Comparison of ENCODE assay signal across 17 cellular contexts in the genomic region with DNA sequence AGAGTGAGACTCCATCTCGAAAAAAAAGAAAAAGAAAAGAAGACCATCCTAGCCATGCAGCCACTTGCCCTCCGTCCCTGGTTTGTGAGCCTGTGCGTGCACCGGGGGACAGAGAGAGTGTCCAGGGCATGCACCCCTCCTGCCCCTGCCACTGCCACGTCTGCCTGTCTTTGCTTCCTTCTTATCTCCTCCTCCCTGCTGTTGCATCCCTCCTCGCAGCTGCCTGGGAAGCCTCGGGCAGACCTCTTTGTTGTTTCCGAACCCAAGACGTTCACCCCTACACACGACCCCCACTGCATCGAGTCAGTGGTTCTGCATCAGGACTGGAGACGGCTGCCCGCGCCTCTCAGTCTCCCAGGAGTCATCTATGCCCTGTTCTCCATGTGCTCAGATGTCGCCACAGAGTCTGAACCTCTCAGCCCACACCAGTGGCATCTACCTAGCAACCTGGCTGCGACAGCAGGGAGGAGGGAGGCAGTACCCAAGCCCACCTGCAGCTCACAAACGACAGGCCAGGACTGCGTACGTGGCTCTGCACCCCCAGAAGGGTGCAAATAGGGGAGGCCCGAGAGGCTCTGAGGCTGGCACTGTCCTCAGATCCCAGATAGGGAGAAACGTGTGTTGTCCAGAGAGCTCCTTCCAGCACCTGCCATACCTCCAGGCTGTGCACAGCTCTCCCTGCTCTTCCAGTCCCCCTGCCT. TPM values are rescaled to one million over a fixed set of nuclear protein-coding genes. Genes with fewer than 3 reads are reported as not detected.
A peak's percentile ranks its signal among the peaks of the same experiment; 100 is the strongest.
DNase-seq lines count a peak whose midpoint lies in the region; ATAC-seq and TF ChIP-seq lines count a peak whose summit lies in the region.
"Had no signal": no experiment of that assay in that cellular context is flagged by ENCODE, and none has a peak within 500 bp of the region (broad histone marks: within the 10 kb centered on the region; RNA-seq: fewer than 3 reads in every experiment).

No MANE protein-coding gene starts in this region.

- no peaks in the 10 kb centered on the region for H4K20me1 ChIP-seq in Karpas-422 (ENCODE audit: insufficient read depth, low read depth, low read length)

- TF ChIP-seq POLR2A in esophagus muscularis mucosa (IDR thresholded peaks at IDR 0.05; ENCODE audit: low read depth), result no peak
- no peak for TF ChIP-seq POLR2A in uterus (IDR thresholded peaks at IDR 0.05)

- no peaks in the 10 kb centered on the region for H3K79me2 ChIP-seq in Karpas-422 (ENCODE audit: low read length)

- no peaks in the 10 kb centered on the region for H3K27me3 ChIP-seq in right atrium auricular region
- H3K27me3 ChIP-seq in esophagus muscularis mucosa, result no peaks in the 10 kb centered on the region
- H3K27me3 ChIP-seq in neutrophil, result no peaks in the 10 kb centered on the region
- H3K27me3 ChIP-seq in uterus, result no peaks in the 10 kb centered on the region
- H3K27me3 ChIP-seq in Karpas-422 (ENCODE audit: low read length), result no peaks in the 10 kb centered on the region
- H3K27me3 ChIP-seq in effector memory CD4-positive, alpha-beta T cell (replicated peaks; ENCODE audit: control insufficient read depth, insufficient read depth, low read length, poor library complexity, severe bottlenecking), result no peaks in the 10 kb centered on the region
- H3K27me3 ChIP-seq: brain microvascular endothelial cell, thyroid gland had no signal

- H3K9me3 ChIP-seq in right atrium auricular region, result no peaks in the 10 kb centered on the region
- H3K9me3 ChIP-seq in esophagus muscularis mucosa, result no peaks in the 10 kb centered on the region
- no peaks in the 10 kb centered on the region for H3K9me3 ChIP-seq in neutrophil
- no peaks in the 10 kb centered on the region for H3K9me3 ChIP-seq in uterus
- no peaks in the 10 kb centered on the region for H3K9me3 ChIP-seq in Karpas-422 (ENCODE audit: low read length)
- no peaks in the 10 kb centered on the region for H3K9me3 ChIP-seq in effector memory CD4-positive, alpha-beta T cell (ENCODE audit: control insufficient read depth, low read length)
- H3K9me3 ChIP-seq: thyroid gland had no signal

- H3K4me2 ChIP-seq in Karpas-422 (ENCODE audit: low read depth, low read length, poor library complexity, severe bottlenecking), result no peak overlapping the region
- H3K4me2 ChIP-seq: PC-9 had no signal

- H3K9ac ChIP-seq in Karpas-422 (ENCODE audit: low read length), result no peak overlapping the region

- no peak for TF ChIP-seq CTCF in right atrium auricular region (IDR thresholded peaks at IDR 0.05)
- no peak for TF ChIP-seq CTCF in esophagus muscularis mucosa (IDR thresholded peaks at IDR 0.05)
- no peak for TF ChIP-seq CTCF in neutrophil (IDR thresholded peaks at IDR 0.05)
- no peak for TF ChIP-seq CTCF in uterus (IDR thresholded peaks at IDR 0.05)

- DNase-seq in right atrium auricular region (ENCODE audit: low spot score), result no peak
- no peak for DNase-seq in left cardiac atrium
- DNase-seq in esophagus muscularis mucosa (ENCODE audit: extremely low spot score), result no peak
- no peak for DNase-seq in uterus
- DNase-seq in Karpas-422, result no peak
- DNase-seq in NCI-H1436 treated with DMSO at 0.1 percent for 48 hours (lab: John Stamatoyannopoulos, UW), result no peak
- no peak for DNase-seq in effector memory CD4-positive, alpha-beta T cell
- DNase-seq: activated CD8-positive, alpha-beta memory T cell treated with anti-CD3 and anti-CD28 coated beads for 24 hours; activated gamma-delta T cell; brain microvascular endothelial cell; head of caudate nucleus; NCI-H510A treated with DMSO at 0.1 percent for 48 hours; PC-9; stimulated activated CD4-positive, alpha-beta T cell treated with anti-CD3 and anti-CD28 coated beads, Interleukin-1b, Interleukin-23, amount 100 ng/mL, for 48 hours; thyroid gland had no signal

- H3K36me3 ChIP-seq in right atrium auricular region (no peaks in the 10 kb centered on the region), esophagus muscularis mucosa (peaks cover 0 to 3% (median 0%) of the 10 kb centered on the region in 4 donors), neutrophil (peaks cover 13% of the 10 kb centered on the region), uterus (no peaks in the 10 kb centered on the region), Karpas-422 (ENCODE audit: insufficient read depth, low read length) (no peaks in the 10 kb centered on the region)
- H3K36me3 ChIP-seq in effector memory CD4-positive, alpha-beta T cell (ENCODE audit: control insufficient read depth, insufficient read depth, low read length), result no peaks in the 10 kb centered on the region
- H3K36me3 ChIP-seq: thyroid gland had no signal

- no peak overlapping the region for H2AFZ ChIP-seq in Karpas-422 (ENCODE audit: low read length)
- H2AFZ ChIP-seq: PC-9 had no signal

- WGBS in esophagus muscularis mucosa, result 54% methylated on average over 21 of the region's 21 CpGs

- H3K27ac ChIP-seq in right atrium auricular region (peak overlapping the region; percentile 29 to 91), esophagus muscularis mucosa (replicated peaks in 1 of 4) (peak overlapping the region; percentile 92 to 99 (median 96)), neutrophil (peak overlapping the region; percentile 99), uterus (peak overlapping the region; percentile 98 to 99), Karpas-422 (ENCODE audit: low read length) (no peak overlapping the region)
- no peak overlapping the region for H3K27ac ChIP-seq in effector memory CD4-positive, alpha-beta T cell (ENCODE audit: insufficient read depth, low read length, poor library complexity, severe bottlenecking)
- H3K27ac ChIP-seq: brain microvascular endothelial cell, PC-9, thyroid gland, VCaP had no signal

- TF ChIP-seq EP300 in esophagus muscularis mucosa (IDR thresholded peaks at IDR 0.05), result no peak

- H3K4me3 ChIP-seq in right atrium auricular region (no peak overlapping the region), esophagus muscularis mucosa (peak overlapping the region in 1 of 4 donors; percentile 2), neutrophil (ENCODE audit: low read depth in 1 of 2, low read length in 1 of 2) (peak overlapping the region in 1 of 2 experiments; percentile 30), uterus (peak overlapping the region in 1 of 2 donors; percentile 3), Karpas-422 (ENCODE audit: low read length) (no peak overlapping the region)
- H3K4me3 ChIP-seq in effector memory CD4-positive, alpha-beta T cell (ENCODE audit: insufficient read depth, low read depth, low read length, poor library complexity, severe bottlenecking), result no peak overlapping the region
- H3K4me3 ChIP-seq: PC-9, thyroid gland had no signal

- intact Hi-C loops in left cardiac atrium (cut with DNase I) (loop anchor here in 1 of 2 donors (5.0 kb wide), 1 partner anchor 38 kb away; no protein-coding TSS in a partner anchor), esophagus muscularis mucosa (cut with DNase I) (loop anchor here (5.0 kb wide), 3 partner anchors 38 to 53 kb away; no protein-coding TSS in a partner anchor), uterus (cut with DNase I; ENCODE audit: low total_unique reads) (loop anchor here (10.0 kb wide), 1 partner anchor 55 kb away; no protein-coding TSS in a partner anchor)

- no peak for ATAC-seq in left cardiac atrium

- H3K9me2 ChIP-seq in Karpas-422 (replicated peaks; ENCODE audit: insufficient read depth, low read length), result no peaks in the 10 kb centered on the region

- H3K4me1 ChIP-seq in right atrium auricular region (peaks cover 0 to 91% of the 10 kb centered on the region in 2 donors), esophagus muscularis mucosa (peaks cover 78 to 97% (median 91%) of the 10 kb centered on the region in 4 donors), neutrophil (ENCODE audit: control insufficient read depth in 1 of 2, insufficient read depth in 1 of 2, low read depth in 1 of 2, low read length in 1 of 2) (peaks cover 80 to 88% of the 10 kb centered on the region in 2 experiments), uterus (peaks cover 7 to 33% of the 10 kb centered on the region in 2 donors), Karpas-422 (ENCODE audit: low read length) (no peaks in the 10 kb centered on the region)
- H3K4me1 ChIP-seq in effector memory CD4-positive, alpha-beta T cell (ENCODE audit: control insufficient read depth, insufficient read depth, low read length, poor library complexity, severe bottlenecking), result peaks cover 12% of the 10 kb centered on the region

RNA-seq across cellular contexts. Expression of a gene that starts 5.2 kb away (rescaled TPM):
- total RNA-seq in right atrium auricular region, result 100 to 1,000 TPM in 1 of 2 donors, 10 to 100 TPM in 1; 99.1 to 158 TPM
- total RNA-seq in left cardiac atrium, result 100 to 1,000 TPM; 161 to 191 TPM
- total RNA-seq in esophagus muscularis mucosa, result 100 to 1,000 TPM; 177 to 315 (median 229) TPM
- total RNA-seq in uterus, result 100 to 1,000 TPM; 119 to 399 (median 127) TPM
- 0.07 TPM in 1 of 2 replicates, not detected in the other for total RNA-seq in Karpas-422 (2014; rRNA removed; shearing (Covaris generic); ENCODE audit: low replicate concordance)

RNA-seq across cellular contexts. Expression of a gene that starts 17.0 kb away (rescaled TPM):
- total RNA-seq in right atrium auricular region, result 1 to 10 TPM in 1 of 2 donors, under 1 TPM in 1; 0.83 to 1.1 TPM
- 1 to 10 TPM; 1.7 to 2.3 TPM for total RNA-seq in left cardiac atrium
- 1 to 10 TPM in 3 of 4 donors, under 1 TPM in 1; 0.78 to 6.6 (median 2.3) TPM for total RNA-seq in esophagus muscularis mucosa
- 10 to 100 TPM in 1 of 4 donors, 1 to 10 TPM in 2, not detected in 1; 1.8 to 14.5 (median 3.8) TPM for total RNA-seq in uterus
- total RNA-seq in Karpas-422 (2014; rRNA removed; shearing (Covaris generic); ENCODE audit: low replicate concordance), result not detected in 2 replicates

RNA-seq across cellular contexts. Expression of a gene that starts 59.8 kb away (rescaled TPM):
- total RNA-seq in right atrium auricular region, result 100 to 1,000 TPM; 488 to 733 TPM
- total RNA-seq in left cardiac atrium, result 100 to 1,000 TPM; 390 to 448 TPM
- 100 to 1,000 TPM; 106 to 284 (median 197) TPM for total RNA-seq in esophagus muscularis mucosa
- 100 to 1,000 TPM in 3 of 4 donors, 10 to 100 TPM in 1; 88.2 to 396 (median 244) TPM for total RNA-seq in uterus
- total RNA-seq in Karpas-422 (2014; rRNA removed; shearing (Covaris generic); ENCODE audit: low replicate concordance), result 23.7 and 39.5 TPM in 2 replicates

Comparison
In these comparisons a context has a peak if more than half of its experiments do, and no peak if none do; other contexts are left out.
1. H3K27ac ChIP-seq: peak in right atrium auricular region (2 of 2), esophagus muscularis mucosa (4 of 4), neutrophil (single experiment) and uterus (2 of 2); none in Karpas-422 (single experiment) and effector memory CD4-positive, alpha-beta T cell (single experiment).
2. RNA of a gene that starts 5.2 kb away (total RNA-seq): 177 to 315 TPM in esophagus muscularis mucosa, 161 to 191 TPM in left cardiac atrium, 99.1 to 158 TPM in right atrium auricular region and 119 to 399 TPM in uterus; 0.07 TPM in Karpas-422; every median in the first group is over 10 times any median in the second.